1 cellular context compared by ENCODE assay signal in the genomic region with DNA sequence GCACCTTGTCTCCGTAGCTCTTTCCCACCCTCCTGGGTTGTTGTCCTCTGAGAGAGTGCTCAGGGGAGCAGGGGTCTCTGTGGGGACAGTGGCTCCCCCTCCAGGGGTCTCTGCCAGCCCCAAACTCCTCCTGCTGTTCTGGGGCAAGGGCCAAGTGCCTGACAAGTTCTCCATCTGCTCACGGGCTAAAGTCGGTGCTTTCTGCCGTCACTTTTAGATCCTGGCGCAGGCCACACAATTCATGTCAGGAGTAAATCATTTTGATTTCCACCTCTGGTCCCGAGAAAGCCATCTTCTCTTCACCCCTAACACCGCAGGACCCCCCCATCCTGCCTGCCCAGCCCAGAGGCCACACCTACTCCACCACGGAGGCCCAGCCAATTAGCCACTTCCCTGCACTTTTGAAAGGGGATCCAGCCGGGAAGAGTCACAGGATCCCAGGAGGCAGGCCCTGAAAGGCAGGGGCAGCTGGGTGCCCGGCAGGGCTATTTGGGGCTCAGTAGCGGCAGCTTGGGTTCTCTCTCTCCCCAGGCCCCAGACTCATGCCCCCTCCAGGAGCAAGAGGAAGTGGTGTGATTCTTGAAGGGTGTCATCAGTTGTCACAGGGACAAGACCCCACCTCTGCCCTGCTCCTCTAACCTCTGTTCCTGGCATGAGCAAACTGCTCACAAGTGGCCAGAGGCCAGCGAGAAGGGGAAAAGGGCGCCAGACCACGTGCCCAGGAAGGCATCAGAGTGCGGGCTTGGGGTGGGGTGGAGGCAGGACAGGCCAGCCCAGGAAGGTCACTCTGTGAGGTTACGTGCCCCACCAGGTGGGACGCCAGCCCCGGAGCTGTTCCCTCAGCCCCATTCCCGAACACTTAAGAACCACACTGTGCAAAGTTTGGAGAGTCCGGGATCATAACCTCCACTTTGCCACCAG.
A peak's percentile ranks its signal among the peaks of the same experiment; 100 is the strongest.
TF ChIP-seq lines count a peak whose summit lies in the region.

No MANE protein-coding gene starts in this region.

TF ChIP-seq in K562, 482 proteins besides CTCF, POLR2A, EP300 and RAD21:
- TF ChIP-seq, protein P1, sequence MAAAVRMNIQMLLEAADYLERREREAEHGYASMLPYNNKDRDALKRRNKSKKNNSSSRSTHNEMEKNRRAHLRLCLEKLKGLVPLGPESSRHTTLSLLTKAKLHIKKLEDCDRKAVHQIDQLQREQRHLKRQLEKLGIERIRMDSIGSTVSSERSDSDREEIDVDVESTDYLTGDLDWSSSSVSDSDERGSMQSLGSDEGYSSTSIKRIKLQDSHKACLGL (CRISPR knock-in tag; IDR thresholded peaks at IDR 0.05; ENCODE audit: borderline replicate concordance, poor library complexity, severe bottlenecking), result no peak
- TF ChIP-seq ZC3H4 (CRISPR knock-in tag; IDR thresholded peaks at IDR 0.05; ENCODE audit: borderline replicate concordance), result peak; percentile 34; the same call in 1 of the 2 replicates
- no peak for TF ChIP-seq KAT2B (IDR thresholded peaks at IDR 0.05; ENCODE audit: low read depth, low read length)
- peak; percentile 76 for TF ChIP-seq MAX (CRISPR knock-in tag; IDR thresholded peaks at IDR 0.05)
- TF ChIP-seq, protein P2, sequence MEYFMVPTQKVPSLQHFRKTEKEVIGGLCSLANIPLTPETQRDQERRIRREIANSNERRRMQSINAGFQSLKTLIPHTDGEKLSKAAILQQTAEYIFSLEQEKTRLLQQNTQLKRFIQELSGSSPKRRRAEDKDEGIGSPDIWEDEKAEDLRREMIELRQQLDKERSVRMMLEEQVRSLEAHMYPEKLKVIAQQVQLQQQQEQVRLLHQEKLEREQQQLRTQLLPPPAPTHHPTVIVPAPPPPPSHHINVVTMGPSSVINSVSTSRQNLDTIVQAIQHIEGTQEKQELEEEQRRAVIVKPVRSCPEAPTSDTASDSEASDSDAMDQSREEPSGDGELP (CRISPR knock-in tag; IDR thresholded peaks at IDR 0.05; ENCODE audit: borderline replicate concordance), result 0 out of 2 replicates have a peak, but pooled peaks have one; percentile 35
- TF ChIP-seq SUPT5H (IDR thresholded peaks at IDR 0.05), result no peak
- 0 out of 2 replicates have a peak, but pooled peaks have one; percentile 51 for TF ChIP-seq FOXP1 (CRISPR knock-in tag; IDR thresholded peaks at IDR 0.05)
- TF ChIP-seq ZNF436 (CRISPR knock-in tag; IDR thresholded peaks at IDR 0.05), result no peak
- TF ChIP-seq ZNF592 (IDR thresholded peaks at IDR 0.05), result peak; percentile 48
- TF ChIP-seq FOXA3 (CRISPR knock-in tag; conservative IDR thresholded peaks at IDR 0.05 in 1 of 2, IDR thresholded peaks at IDR 0.05 in 1 of 2), result peak in 1 of 2 experiments; percentile 29; a peak in 1 of 4 replicates
- no peak for TF ChIP-seq KDM5B (IDR thresholded peaks at IDR 0.05; ENCODE audit: insufficient replicate concordance, low read depth, low read length)
- TF ChIP-seq KDM2B (CRISPR knock-in tag; IDR thresholded peaks at IDR 0.05), result no peak
- no peak for TF ChIP-seq BRCA1 (IDR thresholded peaks at IDR 0.05)
- TF ChIP-seq BRCA1 (CRISPR knock-in tag; IDR thresholded peaks at IDR 0.05), result 0 out of 2 replicates have a peak, but pooled peaks have one; percentile 31
- TF ChIP-seq, protein P3, sequence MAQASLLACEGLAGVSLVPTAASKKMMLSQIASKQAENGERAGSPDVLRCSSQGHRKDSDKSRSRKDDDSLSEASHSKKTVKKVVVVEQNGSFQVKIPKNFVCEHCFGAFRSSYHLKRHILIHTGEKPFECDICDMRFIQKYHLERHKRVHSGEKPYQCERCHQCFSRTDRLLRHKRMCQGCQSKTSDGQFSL (CRISPR knock-in tag; IDR thresholded peaks at IDR 0.05), result peak; percentile 78
- TF ChIP-seq, protein P3 (tag; IDR thresholded peaks at IDR 0.05), result no peak
- 0 out of 2 replicates have a peak, but pooled peaks have one; percentile 25 for TF ChIP-seq STAG1 (CRISPR knock-in tag; IDR thresholded peaks at IDR 0.05; ENCODE audit: borderline replicate concordance)
- peak; percentile 47; the same call in 1 of the 2 replicates for TF ChIP-seq MYC (IDR thresholded peaks at IDR 0.05; ENCODE audit: low read depth, low read length)
- no peak for TF ChIP-seq MYC (CRISPR knock-in tag; IDR thresholded peaks at IDR 0.05; ENCODE audit: borderline replicate concordance, low read depth)
- TF ChIP-seq ZNF584 (CRISPR knock-in tag; IDR thresholded peaks at IDR 0.05; ENCODE audit: low read depth), result no peak
- TF ChIP-seq CEBPG (CRISPR knock-in tag; IDR thresholded peaks at IDR 0.05), result peak; percentile 48
- no peak for TF ChIP-seq CEBPG (tag; conservative IDR thresholded peaks at IDR 0.05 in 1 of 2, IDR thresholded peaks at IDR 0.05 in 1 of 2)
- TF ChIP-seq SIN3A (IDR thresholded peaks at IDR 0.05; ENCODE audit: borderline replicate concordance in 2 of 2, control insufficient read depth in 1 of 2, low read depth in 2 of 2, low read length in 2 of 2), result peak in 1 of 2 experiments; percentile 20; a peak in 1 of 4 replicates
- TF ChIP-seq USF1 (CRISPR knock-in tag; IDR thresholded peaks at IDR 0.05), result peak; percentile 78
- no peak for TF ChIP-seq RFX7 (CRISPR knock-in tag; IDR thresholded peaks at IDR 0.05)
- 0 out of 4 replicates have a peak, but pooled peaks of 1 of the 2 experiments have one; percentile 0 for TF ChIP-seq TRIM24 (IDR thresholded peaks at IDR 0.05)
- TF ChIP-seq SPI1 (IDR thresholded peaks at IDR 0.05; ENCODE audit: borderline replicate concordance, low read depth, low read length), result peak; percentile 68
- TF ChIP-seq, protein P4, sequence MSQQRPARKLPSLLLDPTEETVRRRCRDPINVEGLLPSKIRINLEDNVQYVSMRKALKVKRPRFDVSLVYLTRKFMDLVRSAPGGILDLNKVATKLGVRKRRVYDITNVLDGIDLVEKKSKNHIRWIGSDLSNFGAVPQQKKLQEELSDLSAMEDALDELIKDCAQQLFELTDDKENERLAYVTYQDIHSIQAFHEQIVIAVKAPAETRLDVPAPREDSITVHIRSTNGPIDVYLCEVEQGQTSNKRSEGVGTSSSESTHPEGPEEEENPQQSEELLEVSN (IDR thresholded peaks at IDR 0.05; ENCODE audit: borderline replicate concordance in 1 of 2, extremely low read depth in 1 of 2, insufficient read depth in 1 of 2, insufficient read length in 1 of 2, low read depth in 1 of 2, low read length in 1 of 2, poor library complexity in 1 of 2, severe bottlenecking in 1 of 2), result peak in 1 of 2 experiments; percentile 50
- no peak for TF ChIP-seq ZNF133 (CRISPR knock-in tag; IDR thresholded peaks at IDR 0.05)
TF ChIP-seq in K562: peak in this region for 16.
